In genomic region chr13:40145139-40145538, GRCh38 we compare ENCODE assay signal across 26 cellular contexts.
A peak's percentile ranks its signal among the peaks of the same experiment; 100 is the strongest.
DNase-seq lines count a peak whose midpoint lies in the region; ATAC-seq and TF ChIP-seq lines count a peak whose summit lies in the region.
"Had no signal": no experiment of that assay in that cellular context is flagged by ENCODE, and none has a peak within 500 bp of the region (broad histone marks: within the 10 kb centered on the region; RNA-seq: fewer than 3 reads in every experiment).

No MANE protein-coding gene starts in this region.

- TF ChIP-seq CTCF in gastroesophageal sphincter (IDR thresholded peaks at IDR 0.05): no peak

- peak; percentile 48 for DNase-seq in stimulated activated naive CD4-positive, alpha-beta T cell treated with Interleukin-2 at 50 U/mL for 16 hours (lab: John Stamatoyannopoulos, UW)
- no peak for DNase-seq in stimulated activated naive CD4-positive, alpha-beta T cell (lab: John Stamatoyannopoulos, UW)
- DNase-seq in activated T-cell treated with anti-CD3 and anti-CD28 coated beads, Interleukin-2, amount 50 U/mL, for 4 hours: peak; percentile 19
- peak; percentile 29 to 48 for DNase-seq in stimulated activated CD4-positive, alpha-beta T cell treated with anti-CD3 and anti-CD28 coated beads, Interleukin-2, amount 100 ng/mL, for 24 hours
- DNase-seq in activated gamma-delta T cell treated with Interleukin-2 at 50 U/mL for 16 hours: no peak
- no peak for DNase-seq in Right ventricle myocardium inferior (ENCODE audit: missing footprints)
- DNase-seq: amniotic stem cell; CD8-positive, alpha-beta T cell; DMS 273 treated with DMSO at 0.1 percent for 48 hours; effector CD8-positive, alpha-beta T cell; foreskin fibroblast; heart right ventricle; Kasumi-1; MV-4-11; NCI-H510A; PC-9; posterior cingulate gyrus; right lobe of liver; SIG-M5; T-cell; tibial artery had no signal

- H3K27me3 ChIP-seq in gastroesophageal sphincter: no peaks in the 10 kb centered on the region
- H3K27me3 ChIP-seq: breast epithelium, heart right ventricle, neural progenitor cell, right lobe of liver, tibial artery had no signal

- TF ChIP-seq EP300 in gastroesophageal sphincter (IDR thresholded peaks at IDR 0.05): no peak

- ATAC-seq in activated T-cell treated with anti-CD3 and anti-CD28 coated beads, Interleukin-2, amount 50 U/mL, for 4 hours: peak; percentile 20 to 63
- ATAC-seq in gastroesophageal sphincter (no peak), Right ventricle myocardium inferior (no peak)
- ATAC-seq: CD8-positive, alpha-beta T cell; heart right ventricle; right lobe of liver; stimulated activated memory B cell treated with anti-CD40 and anti-IgM and Interleukin-4, amounts not matched to agents 10 μg/mL and 1 μg/mL and 100 μg/mL, for 72 hours; T-cell had no signal

- no peaks in the 10 kb centered on the region for H3K9me3 Mint-ChIP-seq in activated T-cell treated with anti-CD3 and anti-CD28 coated beads, Interleukin-2, amount 50 U/mL, for 4 hours
- H3K9me3 Mint-ChIP-seq: activated T-helper 2 cell treated with anti-CD3 and anti-CD28 coated beads, Interferon-gamma antibody, Interleukin-2, Interleukin-4, amounts not matched to agents 10 μg/mL and 5 μg/mL and 100 μg/mL, durations not matched to agents 14 hours and 24 hours and 36 hours; CD8-positive, alpha-beta T cell; neural progenitor cell; stimulated activated memory B cell treated with anti-CD40 and anti-IgM and Interleukin-4, amounts not matched to agents 10 μg/mL and 1 μg/mL and 100 μg/mL, for 72 hours; T-cell had no signal

- TF ChIP-seq POLR2A in gastroesophageal sphincter (IDR thresholded peaks at IDR 0.05): no peak

- no peaks in the 10 kb centered on the region for H3K9me3 ChIP-seq in gastroesophageal sphincter
- H3K9me3 ChIP-seq: breast epithelium, heart right ventricle, right lobe of liver, tibial artery had no signal

- no peaks in the 10 kb centered on the region for H3K36me3 ChIP-seq in gastroesophageal sphincter
- H3K36me3 ChIP-seq: breast epithelium, heart right ventricle, neural progenitor cell, right lobe of liver, tibial artery had no signal

- no peak overlapping the region for H3K4me3 ChIP-seq in gastroesophageal sphincter
- H3K4me3 ChIP-seq: breast epithelium, heart right ventricle, neural progenitor cell, PC-9, right lobe of liver, tibial artery had no signal

- peaks cover 12 to 22% (median 14%) of the 10 kb centered on the region in 3 donors for H3K4me1 ChIP-seq in gastroesophageal sphincter
- H3K4me1 ChIP-seq: breast epithelium, neural progenitor cell, right lobe of liver had no signal

- 57 to 85% methylated on average over 1 to 7 of the region's 7 CpGs for WGBS in gastroesophageal sphincter (ENCODE audit: low coverage in 1 of 2), 2 donors

- no peaks in the 10 kb centered on the region for H3K27me3 Mint-ChIP-seq in activated T-cell treated with anti-CD3 and anti-CD28 coated beads, Interleukin-2, amount 50 U/mL, for 4 hours (ENCODE audit: low read depth)
- H3K27me3 Mint-ChIP-seq: stimulated activated memory B cell treated with anti-CD40 and anti-IgM and Interleukin-4, amounts not matched to agents 10 μg/mL and 1 μg/mL and 100 μg/mL, for 72 hours; T-cell had no signal

- H3K36me3 Mint-ChIP-seq in activated T-cell treated with anti-CD3 and anti-CD28 coated beads, Interleukin-2, amount 50 U/mL, for 4 hours (ENCODE audit: insufficient read depth): no peaks in the 10 kb centered on the region
- H3K36me3 Mint-ChIP-seq: CD8-positive, alpha-beta T cell; neural progenitor cell; stimulated activated memory B cell treated with anti-CD40 and anti-IgM and Interleukin-4, amounts not matched to agents 10 μg/mL and 1 μg/mL and 100 μg/mL, for 72 hours; T-cell had no signal

- no peak overlapping the region for H3K27ac ChIP-seq in gastroesophageal sphincter
- H3K27ac ChIP-seq: breast epithelium, heart right ventricle, neural progenitor cell, PC-9, right lobe of liver, tibial artery had no signal

- H3K4me1 Mint-ChIP-seq in activated T-cell treated with anti-CD3 and anti-CD28 coated beads, Interleukin-2, amount 50 U/mL, for 4 hours (ENCODE audit: low read depth): peaks cover 61% of the 10 kb centered on the region
- H3K4me1 Mint-ChIP-seq: neural progenitor cell had no signal

- no peak overlapping the region for H3K4me3 Mint-ChIP-seq in activated T-cell treated with anti-CD3 and anti-CD28 coated beads, Interleukin-2, amount 50 U/mL, for 4 hours
- H3K4me3 Mint-ChIP-seq: CD8-positive, alpha-beta T cell; neural progenitor cell; stimulated activated memory B cell treated with anti-CD40 and anti-IgM and Interleukin-4, amounts not matched to agents 10 μg/mL and 1 μg/mL and 100 μg/mL, for 72 hours; T-cell had no signal

- intact Hi-C loops in Right ventricle myocardium inferior (cut with DNase I): loop anchor here (5.0 kb wide), 1 partner anchor 47 kb away; no protein-coding TSS in a partner anchor

Comparison
In these comparisons a context has a peak if more than half of its experiments do, and no peak if none do; other contexts are left out.
1. DNase-seq: peak in stimulated activated naive CD4-positive, alpha-beta T cell treated with Interleukin-2 at 50 U/mL for 16 hours (single experiment), activated T-cell treated with anti-CD3 and anti-CD28 coated beads, Interleukin-2, amount 50 U/mL, for 4 hours (single experiment) and stimulated activated CD4-positive, alpha-beta T cell treated with anti-CD3 and anti-CD28 coated beads, Interleukin-2, amount 100 ng/mL, for 24 hours (2 of 2); none in stimulated activated naive CD4-positive, alpha-beta T cell (0 of 6), activated gamma-delta T cell treated with Interleukin-2 at 50 U/mL for 16 hours (single experiment) and Right ventricle myocardium inferior (single experiment).
2. ATAC-seq: peak in activated T-cell treated with anti-CD3 and anti-CD28 coated beads, Interleukin-2, amount 50 U/mL, for 4 hours (2 of 2); none in gastroesophageal sphincter (single experiment) and Right ventricle myocardium inferior (single experiment).